Comparison of ENCODE assay signal across 8 cellular contexts in genomic region chr6:121334299-121335104, GRCh38.
A peak's percentile ranks its signal among the peaks of the same experiment; 100 is the strongest.
DNase-seq lines count a peak whose midpoint lies in the region; ATAC-seq lines count a peak whose summit lies in the region.

TBC1D32 (minus strand) TSS chr6:121334480; CDS start chr6:121334430, 50 bp downstream.

- DNase-seq in AG20443 (ENCODE audit: low spot score) = peak; percentile 99
- DNase-seq in NCI-H446 (lab: John Stamatoyannopoulos, UW) = peak; percentile 60 to 89
- peak; percentile 86 for DNase-seq in cerebellar cortex (ENCODE audit: low spot score)
- DNase-seq in islet precursor cell = peak; percentile 95
- DNase-seq in stimulated activated CD4-positive, alpha-beta T cell treated with anti-CD3 and anti-CD28 coated beads, Interleukin-12 subunit alpha, Interleukin-12 subunit beta, amount 100 ng/mL, for 4 hours = peak; percentile 81

- ATAC-seq in GM19043 (IDR thresholded peaks at IDR 0.05; ENCODE audit: low read depth, unreplicated experiment) (peak; percentile 84), HG03354 (IDR thresholded peaks at IDR 0.05; ENCODE audit: poor library complexity, severe bottlenecking, unreplicated experiment) (peak; percentile 93)
- ATAC-seq in activated CD4-positive, CD25-positive, alpha-beta regulatory T cell treated with anti-CD3 and anti-CD28 coated beads, Interleukin-2, amount 50 U/mL, for 24 hours = peak; percentile 88 to 90

Comparison
In these comparisons a context has a peak if more than half of its experiments do, and no peak if none do; other contexts are left out.
1. Peak in every context shown above with its lines: DNase-seq and ATAC-seq.